Comparison of ENCODE assay signal across 27 cellular contexts in genomic region chr5:83523926-83524325, GRCh38. TPM values are rescaled to one million over a fixed set of nuclear protein-coding genes. Genes with fewer than 3 reads are reported as not detected.
DNase-seq lines count a peak whose midpoint lies in the region; ATAC-seq, FAIRE-seq and TF ChIP-seq lines count a peak whose summit lies in the region.
"Had no signal": no experiment of that assay in that cellular context is flagged by ENCODE, and none has a peak within 500 bp of the region (broad histone marks: within the 10 kb centered on the region; RNA-seq: fewer than 3 reads in every experiment).

No MANE protein-coding gene starts in this region.

- H3K4me1 ChIP-seq in gastroesophageal sphincter: no peaks in the 10 kb centered on the region
- H3K4me1 ChIP-seq: SJSA1 had no signal

- no peak for FAIRE-seq in RCC 7860 (lab: Jason Lieb, UNC)
- FAIRE-seq: H1, HepG2 had no signal

- no peak for TF ChIP-seq POLR2A in gastroesophageal sphincter (IDR thresholded peaks at IDR 0.05)

- H3K27ac ChIP-seq in gastroesophageal sphincter: no peak overlapping the region
- H3K27ac ChIP-seq: SJSA1 had no signal

- TF ChIP-seq EP300 in gastroesophageal sphincter (IDR thresholded peaks at IDR 0.05): no peak

- DNase-seq in M059J (ENCODE audit: low read depth) (peak; percentile 22), astrocyte of the hippocampus (ENCODE audit: low read depth, low spot score) (peak; percentile 23), fibroblast of peridontal ligament (ENCODE audit: extremely low read depth) (peak; percentile 75), renal cortical epithelial cell (ENCODE audit: low read depth) (peak; percentile 19), RCC 7860 (ENCODE audit: low spot score) (no peak)
- DNase-seq: C1 segment of cervical spinal cord; CD4-positive, alpha-beta memory T cell; COR-L47; DMS53; HCEC 1CT; Karpas-422; MV-4-11; NCI-H1105; NCI-H1436 treated with DMSO at 0.1 percent for 48 hours; NCI-H187 treated with DMSO at 0.1 percent for 48 hours; NCI-H446; NCI-H524 treated with DMSO at 0.1 percent for 48 hours; NCI-H774; PC-3 had no signal

- no peak for TF ChIP-seq CTCF in gastroesophageal sphincter (IDR thresholded peaks at IDR 0.05)

- no peaks in the 10 kb centered on the region for H3K36me3 ChIP-seq in gastroesophageal sphincter

- H3K27me3 ChIP-seq in gastroesophageal sphincter: no peaks in the 10 kb centered on the region
- H3K27me3 ChIP-seq: SJSA1 had no signal

- no peaks in the 10 kb centered on the region for H3K9me3 ChIP-seq in gastroesophageal sphincter
- H3K9me3 ChIP-seq: SJSA1 had no signal

- no peak overlapping the region for H3K4me3 ChIP-seq in gastroesophageal sphincter
- H3K4me3 ChIP-seq: SJSA1 had no signal

- 75 to 100% methylated on average over 1 of the region's 1 CpG for whole genome bisulfite sequencing in gastroesophageal sphincter (ENCODE audit: low coverage in 1 of 2), 2 donors

- ATAC-seq in HG03571 (IDR thresholded peaks at IDR 0.05; ENCODE audit: unreplicated experiment) (no peak), gastroesophageal sphincter (no peak), GM19395 (IDR thresholded peaks at IDR 0.05; ENCODE audit: unreplicated experiment) (no peak)
- ATAC-seq: HepG2, PC-3, Right ventricle myocardium inferior had no signal

RNA-seq across cellular contexts. Expression of gene VCAN, which starts 52.4 kb away (rescaled TPM):
- total RNA-seq in M059J (2014; rRNA removed; shearing (Covaris generic)): 42.5 and 84.4 TPM in 2 replicates
- total RNA-seq in renal cortical epithelial cell: 269 and 2,590 TPM in 2 replicates
- 100 to 1,000 TPM in 1 of 4 donors, 10 to 100 TPM in 3; 26.8 to 148 (median 65.8) TPM for total RNA-seq in gastroesophageal sphincter
- total RNA-seq: HT-29 had no signal
